Comparison of ENCODE assay signal across 9 cellular contexts in the genomic region with DNA sequence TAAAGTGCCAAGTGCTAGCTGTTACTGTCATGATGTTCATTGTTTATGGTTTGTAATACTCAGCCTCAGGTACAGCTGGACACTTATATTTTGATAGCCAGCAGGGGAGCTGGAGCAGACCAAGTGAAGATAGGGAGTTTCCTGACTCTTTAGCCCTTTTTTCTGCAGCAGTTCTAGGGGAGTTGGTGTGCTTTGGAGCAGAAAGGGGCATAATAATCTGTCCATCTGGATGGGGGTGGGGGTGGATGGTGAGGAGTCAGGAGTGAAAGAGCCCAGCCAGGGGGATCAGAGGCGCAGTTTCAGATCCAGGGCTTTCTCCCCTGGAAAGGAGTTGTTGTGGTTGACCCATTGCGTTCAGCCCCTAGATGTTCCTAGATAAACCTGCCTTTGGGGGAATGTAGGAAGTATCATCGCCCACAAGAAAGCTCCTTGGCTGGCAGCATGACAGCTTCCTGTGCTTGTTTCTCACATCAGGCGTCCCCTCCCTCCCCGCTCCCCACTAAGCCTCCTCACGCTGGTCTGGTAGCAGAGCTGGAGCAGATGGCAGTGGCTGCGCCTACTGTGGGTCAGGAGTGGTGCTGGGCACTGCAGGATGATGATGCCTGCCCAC. TPM values are rescaled to one million over a fixed set of nuclear protein-coding genes. Genes with fewer than 3 reads are reported as not detected.
DNase-seq lines count a peak whose midpoint lies in the region; ATAC-seq and TF ChIP-seq lines count a peak whose summit lies in the region.
"Had no signal": no experiment of that assay in that cellular context is flagged by ENCODE, and none has a peak within 500 bp of the region (broad histone marks: within the 10 kb centered on the region; RNA-seq: fewer than 3 reads in every experiment).

No MANE protein-coding gene starts in this region.

- H3K27ac ChIP-seq in lower lobe of right lung (peak overlapping the region; percentile 87), thymus (ENCODE audit: low read depth) (peak overlapping the region; percentile 75)

- H3K27me3 ChIP-seq in lower lobe of right lung (ENCODE audit: low read depth) (no peaks in the 10 kb centered on the region), thymus (ENCODE audit: control insufficient read depth, insufficient read depth) (no peaks in the 10 kb centered on the region)

- no peak for TF ChIP-seq CTCF in lower lobe of right lung (IDR thresholded peaks at IDR 0.05)

- H3K36me3 ChIP-seq in lower lobe of right lung (peaks cover 40% of the 10 kb centered on the region), thymus (ENCODE audit: control insufficient read depth, insufficient read depth) (peaks cover 29% of the 10 kb centered on the region)

- intact Hi-C loops in lower lobe of right lung (cut with DNase I) = no loop called here

- ATAC-seq in lower lobe of right lung (no peak), left lobe of liver (no peak), HG03159 (IDR thresholded peaks at IDR 0.05; ENCODE audit: unreplicated experiment) (no peak), HG02884 (IDR thresholded peaks at IDR 0.05; ENCODE audit: unreplicated experiment) (no peak)
- ATAC-seq: Panc1 had no signal

- H3K9me3 ChIP-seq in lower lobe of right lung (no peaks in the 10 kb centered on the region), thymus (ENCODE audit: control insufficient read depth) (no peaks in the 10 kb centered on the region)

- no peak overlapping the region for H3K4me3 ChIP-seq in lower lobe of right lung
- H3K4me3 ChIP-seq in thymus (ENCODE audit: low read length) = no peak overlapping the region

- peak; percentile 56 for DNase-seq in stimulated activated CD4-positive, alpha-beta T cell treated with anti-CD3 and anti-CD28 coated beads, Interleukin-15, amount 100 ng/mL, for 24 hours
- no peak for DNase-seq in stimulated activated CD4-positive, alpha-beta T cell treated with anti-CD3 and anti-CD28 coated beads, Interleukin-2, amount 100 ng/mL, for 48 hours
- peak; percentile 84 for DNase-seq in amniotic epithelial cell (ENCODE audit: low read depth)
- DNase-seq in lower lobe of right lung = peak; percentile 48
- DNase-seq in left lobe of liver (ENCODE audit: low spot score) = no peak

- H3K4me1 ChIP-seq in lower lobe of right lung = peaks cover 67% of the 10 kb centered on the region
- H3K4me1 ChIP-seq in thymus (ENCODE audit: control insufficient read depth, insufficient read depth, low read length) = peaks cover 19% of the 10 kb centered on the region

- 5% methylated on average over 7 of the region's 7 CpGs for WGBS in thymus

RNA-seq across cellular contexts. Expression of a gene that starts 41.9 kb away (rescaled TPM):
- total RNA-seq in lower lobe of right lung (105 TPM), left lobe of liver (26.2 TPM)
- polyA plus RNA-seq in thymus = 61.6 TPM

RNA-seq across cellular contexts. Expression of a gene that starts 53.7 kb away (rescaled TPM):
- total RNA-seq in lower lobe of right lung (24.0 TPM), left lobe of liver (13.3 TPM)
- polyA plus RNA-seq in thymus = 14.2 TPM

Comparison
In these comparisons a context has a peak if more than half of its experiments do, and no peak if none do; other contexts are left out.
1. DNase-seq: peak in stimulated activated CD4-positive, alpha-beta T cell treated with anti-CD3 and anti-CD28 coated beads, Interleukin-15, amount 100 ng/mL, for 24 hours (single experiment), amniotic epithelial cell (single experiment) and lower lobe of right lung (single experiment); none in stimulated activated CD4-positive, alpha-beta T cell treated with anti-CD3 and anti-CD28 coated beads, Interleukin-2, amount 100 ng/mL, for 48 hours (0 of 2) and left lobe of liver (single experiment).